ENCODE assay signal across 9 cellular contexts in genomic region chr3:129413687-129414506, GRCh38. TPM values are rescaled to one million over a fixed set of nuclear protein-coding genes. Genes with fewer than 3 reads are reported as not detected.
DNase-seq lines count a peak whose midpoint lies in the region; ATAC-seq and TF ChIP-seq lines count a peak whose summit lies in the region.
"Had no signal": no experiment of that assay in that cellular context is flagged by ENCODE, and none has a peak within 500 bp of the region (broad histone marks: within the 10 kb centered on the region; RNA-seq: fewer than 3 reads in every experiment).

No MANE protein-coding gene starts in this region.

- no peaks in the 10 kb centered on the region for H3K27me3 ChIP-seq in mucosa of stomach (ENCODE audit: control insufficient read depth, insufficient read depth, low read length)
- no peaks in the 10 kb centered on the region for H3K27me3 ChIP-seq in colonic mucosa

- ATAC-seq in GM18861 (IDR thresholded peaks at IDR 0.05; ENCODE audit: unreplicated experiment) (peak; percentile 92), HG03060 (IDR thresholded peaks at IDR 0.05; ENCODE audit: low read depth, unreplicated experiment) (peak; percentile 89)

- H3K36me3 ChIP-seq in mucosa of stomach (ENCODE audit: control insufficient read depth, insufficient read depth, low read length) (no peaks in the 10 kb centered on the region), colonic mucosa (no peaks in the 10 kb centered on the region)

- no peak overlapping the region for H3K4me3 ChIP-seq in mucosa of stomach (ENCODE audit: low read length)
- H3K4me3 ChIP-seq in colonic mucosa: no peak overlapping the region

- H3K4me1 Mint-ChIP-seq in endothelial cell (ENCODE audit: unreplicated experiment): peaks cover 10% of the 10 kb centered on the region

- H3K36me3 Mint-ChIP-seq in endothelial cell (ENCODE audit: low read depth, unreplicated experiment): no peaks in the 10 kb centered on the region

- H3K27me3 Mint-ChIP-seq in endothelial cell (ENCODE audit: unreplicated experiment): peaks cover 7% of the 10 kb centered on the region

- H3K27ac Mint-ChIP-seq in endothelial cell (ENCODE audit: unreplicated experiment): no peak overlapping the region

- TF ChIP-seq CTCF in endothelial cell (IDR thresholded peaks at IDR 0.05; ENCODE audit: unreplicated experiment): no peak
- no peak for TF ChIP-seq CTCF in colonic mucosa (IDR thresholded peaks at IDR 0.05)

- H3K4me1 ChIP-seq in mucosa of stomach (ENCODE audit: control insufficient read depth, insufficient read depth, low read length) (peaks cover 27% of the 10 kb centered on the region), colonic mucosa (no peaks in the 10 kb centered on the region)

- H3K4me3 Mint-ChIP-seq in endothelial cell (ENCODE audit: unreplicated experiment): no peak overlapping the region

- H3K9ac ChIP-seq in mucosa of stomach (ENCODE audit: low read length) (peak overlapping the region; percentile 2), colonic mucosa (ENCODE audit: low read depth in 2 of 2, low read length in 2 of 2) (no peak overlapping the region)

- no peaks in the 10 kb centered on the region for H3K9me3 Mint-ChIP-seq in endothelial cell (ENCODE audit: unreplicated experiment)

- intact Hi-C loops in colonic mucosa (cut with DNase I): no loop called here

- DNase-seq in astrocyte of the hippocampus (ENCODE audit: low read depth, low spot score) (peak; percentile 88), NCI-H1436 (lab: John Stamatoyannopoulos, UW) (no peak), endothelial cell (ENCODE audit: low spot score) (no peak), colonic mucosa (no peak)
- no peak for DNase-seq in stimulated activated CD4-positive, alpha-beta T cell treated with anti-CD3 and anti-CD28 coated beads, Interleukin-12 subunit alpha, Interleukin-12 subunit beta, amount 100 ng/mL, for 4 hours

- no peaks in the 10 kb centered on the region for H3K9me3 ChIP-seq in mucosa of stomach (ENCODE audit: control insufficient read depth, low read length)
- no peaks in the 10 kb centered on the region for H3K9me3 ChIP-seq in colonic mucosa

- H3K27ac ChIP-seq in colonic mucosa: no peak overlapping the region

RNA-seq across cellular contexts. Expression of gene EFCAB12, which starts 14.5 kb away (rescaled TPM):
- total RNA-seq in endothelial cell (ENCODE audit: unreplicated experiment) (0.21 TPM), colonic mucosa (under 1 TPM; 0.16 to 0.47 TPM)
- total RNA-seq: lower leg skin had no signal

RNA-seq across cellular contexts. Expression of gene MBD4, which starts 25.9 kb away (rescaled TPM):
- total RNA-seq in endothelial cell (ENCODE audit: unreplicated experiment) (30.6 TPM), colonic mucosa (10 to 100 TPM; 25.0 to 28.9 TPM)

RNA-seq across cellular contexts. Expression of gene IFT122, which starts 26.1 kb away (rescaled TPM):
- total RNA-seq in endothelial cell (ENCODE audit: unreplicated experiment) (25.1 TPM), colonic mucosa (10 to 100 TPM; 15.6 to 31.5 TPM)
